8 cellular contexts compared by ENCODE assay signal in the genomic region with DNA sequence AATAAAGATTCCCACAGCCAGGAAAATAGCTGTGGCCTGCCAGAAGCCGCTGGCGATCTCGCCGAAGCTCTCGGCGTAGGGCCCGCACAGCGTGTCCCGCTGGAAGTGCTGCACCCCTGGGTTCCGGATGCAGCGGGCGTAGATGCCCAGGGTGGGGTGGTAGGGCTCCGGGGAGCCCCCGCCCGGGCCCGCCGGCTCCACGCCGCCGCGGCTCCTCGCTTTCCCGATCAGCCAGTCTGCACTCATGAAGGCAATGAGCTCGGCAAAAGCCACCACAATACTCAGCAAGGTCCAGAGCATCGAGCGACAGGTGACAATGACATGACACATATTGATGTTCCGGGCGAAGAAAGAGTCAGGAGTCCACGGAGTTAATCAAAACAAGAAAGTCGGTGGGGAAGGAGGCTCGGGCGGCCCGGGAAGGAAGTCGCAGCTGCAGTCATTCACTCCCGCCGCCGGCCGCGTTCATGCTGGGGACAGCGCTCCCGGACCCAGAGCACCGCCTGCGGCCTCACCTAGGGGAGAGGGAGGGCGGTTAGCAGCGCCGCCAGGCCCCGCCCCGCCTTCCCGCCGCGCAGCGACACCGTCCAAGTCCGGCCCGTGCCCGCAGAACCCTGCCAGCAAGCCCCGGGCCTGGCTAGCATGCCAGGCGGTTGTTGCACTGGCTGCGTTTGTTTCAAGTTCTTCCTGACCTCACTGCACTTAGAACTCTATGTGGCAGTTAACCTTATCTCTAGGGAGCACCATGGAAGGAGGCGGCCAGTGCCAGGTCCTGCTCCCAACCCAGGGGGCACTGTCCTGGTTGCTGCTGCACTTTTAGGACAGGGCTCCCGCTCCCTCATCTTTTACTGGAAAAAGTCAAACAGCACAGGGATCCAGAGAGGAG.
DNase-seq lines count a peak whose midpoint lies in the region; ATAC-seq and TF ChIP-seq lines count a peak whose summit lies in the region.

No MANE protein-coding gene starts in this region.

- peaks cover 32% of the 10 kb centered on the region for H3K27me3 ChIP-seq in DOHH2 (ENCODE audit: control insufficient read depth, low read length)
- no peaks in the 10 kb centered on the region for H3K27me3 ChIP-seq in tibial nerve

- H3K4me1 ChIP-seq in DOHH2 (ENCODE audit: control insufficient read depth, low read length) (peaks cover 13% of the 10 kb centered on the region), tibial nerve (peaks cover 0 to 73% (median 30%) of the 10 kb centered on the region in 4 donors)

- H3K9me3 ChIP-seq in DOHH2 (ENCODE audit: control insufficient read depth, insufficient read depth, low read length) = no peaks in the 10 kb centered on the region
- H3K9me3 ChIP-seq in tibial nerve = no peaks in the 10 kb centered on the region

- in situ Hi-C loops in KBM-7 (cut with MboI; ENCODE audit: low pct_unique_long_range_greater_than_20kb, low sequenced_read_pairs) = no loop called here

- peak overlapping the region; percentile 84 to 95 (median 88) for H3K4me3 Mint-ChIP-seq in naive B cell

- DNase-seq in KBM-7 = peak; percentile 75
- DNase-seq in activated T-cell treated with anti-CD3 and anti-CD28 coated beads for 1 hour (ENCODE audit: low read depth) = peak; percentile 2
- peak; percentile 33 for DNase-seq in naive B cell
- DNase-seq in tibial nerve (ENCODE audit: low spot score in 2 of 2) = no peak
- no peak for DNase-seq in hepatic stellate cell (ENCODE audit: low spot score)

- ATAC-seq in GM21447 (IDR thresholded peaks at IDR 0.05; ENCODE audit: unreplicated experiment) = peak; percentile 79
- peak; percentile 65 for ATAC-seq in esophagus mucosa
- peak; percentile 70 to 77 for ATAC-seq in naive B cell (ENCODE audit: low read depth in 2 of 2)

- H4K20me1 ChIP-seq in DOHH2 (ENCODE audit: control insufficient read depth, insufficient read depth, low read depth, low read length) = no peaks in the 10 kb centered on the region

- no peaks in the 10 kb centered on the region for H3K9me2 ChIP-seq in DOHH2 (replicated peaks; ENCODE audit: control insufficient read depth, low read length)

- H3K4me1 Mint-ChIP-seq in naive B cell = peaks cover 26 to 36% (median 35%) of the 10 kb centered on the region in 3 donors

- peak overlapping the region in 4 of 6 donors; percentile 4 to 80 (median 46) for H3K27ac Mint-ChIP-seq in naive B cell

- peak in 1 of 2 donors; percentile 63 for TF ChIP-seq EP300 in tibial nerve (IDR thresholded peaks at IDR 0.05)

- no peak overlapping the region for H3K27ac ChIP-seq in DOHH2 (ENCODE audit: low read depth, low read length)
- H3K27ac ChIP-seq in tibial nerve = peak overlapping the region; percentile 38 to 92 (median 78)

- 7 to 18% methylated on average over 52 to 53 of the region's 61 CpGs for WGBS in tibial nerve, 2 donors

- TF ChIP-seq CTCF in DOHH2 (IDR thresholded peaks at IDR 0.05; ENCODE audit: low read depth, low read length, poor library complexity, severe bottlenecking) (no peak), tibial nerve (IDR thresholded peaks at IDR 0.05) (peak in 4 of 5 experiments; percentile 5 to 36 (median 24))

- peaks cover 0 to 10% (median 6%) of the 10 kb centered on the region in 7 donors for H3K9me3 Mint-ChIP-seq in naive B cell

- peaks cover 0 to 5% (median 0%) of the 10 kb centered on the region in 3 donors for H3K27me3 Mint-ChIP-seq in naive B cell

- TF ChIP-seq POLR2A in tibial nerve (IDR thresholded peaks at IDR 0.05) = peak in 1 of 2 donors; percentile 5

- H3K36me3 Mint-ChIP-seq in naive B cell = peaks cover 16% of the 10 kb centered on the region in 2 donors

- H3F3A ChIP-seq in DOHH2 (ENCODE audit: control insufficient read depth, insufficient read depth) = no peaks in the 10 kb centered on the region

- peak overlapping the region; percentile 62 for H3K4me3 ChIP-seq in DOHH2 (ENCODE audit: low read length)
- H3K4me3 ChIP-seq in tibial nerve = peak overlapping the region; percentile 32 to 69 (median 56)

- peak overlapping the region; percentile 63 for H3K4me2 ChIP-seq in DOHH2 (ENCODE audit: low read length)

- H3K79me2 ChIP-seq in DOHH2 (ENCODE audit: control insufficient read depth, low read length) = no peaks in the 10 kb centered on the region

- no peaks in the 10 kb centered on the region for H3K36me3 ChIP-seq in DOHH2 (ENCODE audit: control insufficient read depth, low read length)
- no peaks in the 10 kb centered on the region for H3K36me3 ChIP-seq in tibial nerve

Comparison
In these comparisons a context has a peak if more than half of its experiments do, and no peak if none do; other contexts are left out.
1. DNase-seq: peak in KBM-7 (single experiment), activated T-cell treated with anti-CD3 and anti-CD28 coated beads for 1 hour (single experiment) and naive B cell (single experiment); none in tibial nerve (0 of 2) and hepatic stellate cell (single experiment).
2. Peak in every context shown above with its lines, with median percentiles within 50 percentile points of each other: ATAC-seq.